23 cellular contexts compared by ENCODE assay signal in the genomic region with DNA sequence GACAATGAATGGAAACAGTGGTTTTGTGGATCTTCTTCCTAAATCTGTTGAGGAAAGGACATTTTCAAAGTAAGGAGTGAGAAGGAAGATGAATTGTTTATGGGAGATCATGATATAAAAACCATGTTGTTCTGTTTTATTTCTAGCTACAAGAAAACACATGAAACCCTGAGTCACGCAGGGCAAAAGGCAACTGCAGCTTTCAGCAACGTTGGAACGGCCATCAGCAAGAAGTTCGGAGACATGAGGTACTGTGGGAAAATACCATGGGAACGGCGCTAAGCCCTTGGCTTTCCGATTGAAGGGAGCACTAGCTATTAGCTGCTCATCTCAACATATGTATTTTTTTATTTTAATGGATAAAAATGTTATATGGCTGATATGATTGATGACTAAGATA.
"Had no signal": no experiment of that assay in that cellular context is flagged by ENCODE, and none has a peak within 500 bp of the region (broad histone marks: within the 10 kb centered on the region; RNA-seq: fewer than 3 reads in every experiment).

No MANE protein-coding gene starts in this region.

- H3K9me3 ChIP-seq: ovary, psoas muscle, right lobe of liver, sigmoid colon, thoracic aorta, thyroid gland, transverse colon had no signal

- ATAC-seq: natural killer cell; right cardiac atrium; right lobe of liver; stimulated activated effector memory CD8-positive, alpha-beta T cell treated with anti-CD3 and anti-CD28 coated beads, Interleukin-12 subunit alpha, Interleukin-12 subunit beta, amount 100 ng/mL, for 72 hours; stimulated activated naive B cell treated with anti-CD40 and anti-IgM and Interleukin-4, amounts not matched to agents 10 μg/mL and 1 μg/mL and 100 μg/mL, for 72 hours had no signal

- H3K27me3 ChIP-seq: neural progenitor cell, ovary, right lobe of liver, sigmoid colon, stomach, thyroid gland, transverse colon, vagina had no signal

- H3K36me3 ChIP-seq: neural progenitor cell, ovary, right lobe of liver, sigmoid colon, stomach, thoracic aorta, thyroid gland, transverse colon, vagina had no signal

- H3K4me3 ChIP-seq: neural progenitor cell, ovary, psoas muscle, right lobe of liver, sigmoid colon, stomach, thoracic aorta, thyroid gland, transverse colon, vagina had no signal

- H3K79me2 ChIP-seq: parathyroid adenoma had no signal

- DNase-seq: natural killer cell; occipital lobe; ovary; posterior cingulate gyrus; psoas muscle; right cardiac atrium; right lobe of liver; sigmoid colon; small intestine; stimulated activated CD4-positive, alpha-beta T cell treated with anti-CD3 and anti-CD28 coated beads, Interleukin-15, amount 100 ng/mL, for 24 hours; stimulated activated CD4-positive, alpha-beta T cell treated with anti-CD3 and anti-CD28 coated beads, Interleukin-2, amount 100 ng/mL, for 24 hours; stimulated activated CD4-positive, alpha-beta T cell treated with anti-CD3 and anti-CD28 coated beads, Interleukin-2, amount 100 ng/mL, for 48 hours; stimulated activated CD4-positive, alpha-beta T cell treated with anti-CD3 and anti-CD28 coated beads, Interleukin-4, amount 100 ng/mL, for 24 hours; stimulated activated naive B cell treated with anti-CD40 and anti-IgM and Interleukin-4, amounts not matched to agents 10 μg/mL and 1 μg/mL and 100 μg/mL, for 72 hours; stimulated activated naive CD4-positive, alpha-beta T cell treated with Interleukin-2 at 50 U/mL for 16 hours; stomach; thyroid gland; transverse colon had no signal

- H3K9ac ChIP-seq: neural progenitor cell, parathyroid adenoma had no signal

- H3K4me1 ChIP-seq: parathyroid adenoma, right lobe of liver had no signal

- H3K4me2 ChIP-seq: neural progenitor cell had no signal

- H2AFZ ChIP-seq: neural progenitor cell, parathyroid adenoma had no signal

- H3K27ac ChIP-seq: neural progenitor cell, ovary, parathyroid adenoma, psoas muscle, right lobe of liver, sigmoid colon, stomach, thoracic aorta, thyroid gland, transverse colon, vagina had no signal
